Comparison of ENCODE assay signal across 15 cellular contexts in genomic region chr13:27578121-27579030, GRCh38. TPM values are rescaled to one million over a fixed set of nuclear protein-coding genes. Genes with fewer than 3 reads are reported as not detected.
DNase-seq lines count a peak whose midpoint lies in the region; ATAC-seq and TF ChIP-seq lines count a peak whose summit lies in the region.
"Had no signal": no experiment of that assay in that cellular context is flagged by ENCODE, and none has a peak within 500 bp of the region (broad histone marks: within the 10 kb centered on the region; RNA-seq: fewer than 3 reads in every experiment).

No MANE protein-coding gene starts in this region.

- peaks cover 1% of the 10 kb centered on the region for H3K36me3 Mint-ChIP-seq in T-helper 17 cell (ENCODE audit: low read depth)

- H3K4me3 ChIP-seq in RWPE2 (ENCODE audit: severe bottlenecking) = no peak overlapping the region
- no peak overlapping the region for H3K4me3 ChIP-seq in fibroblast of pulmonary artery (replicated peaks; ENCODE audit: low read depth, low read length)
- H3K4me3 ChIP-seq: thyroid gland had no signal

- no peak overlapping the region for H3K27ac Mint-ChIP-seq in T-helper 17 cell
- H3K27ac Mint-ChIP-seq: activated naive CD8-positive, alpha-beta T cell treated with anti-CD3 and anti-CD28 coated beads, Interleukin-2, amount 10 ng/mL, durations not matched to agents 7 days and 5 days had no signal

- peaks cover 4% of the 10 kb centered on the region for H3K9me3 ChIP-seq in RWPE2 (ENCODE audit: severe bottlenecking)
- H3K9me3 ChIP-seq in T-helper 17 cell (ENCODE audit: control insufficient read depth, low read length, poor library complexity, severe bottlenecking) = no peaks in the 10 kb centered on the region
- H3K9me3 ChIP-seq: thyroid gland had no signal

- DNase-seq in GM03348 (ENCODE audit: low spot score) (peak; percentile 17), RWPE2 (ENCODE audit: low spot score) (no peak), fibroblast of pulmonary artery (ENCODE audit: low read depth) (peak; percentile 23), renal cortical epithelial cell (ENCODE audit: low read depth) (peak; percentile 46), T-helper 17 cell (no peak), GM19240 (ENCODE audit: insufficient read length, low spot score) (no peak), SKM-1 (lab: John Stamatoyannopoulos, UW; ENCODE audit: unreplicated experiment) (no peak)
- no peak for DNase-seq in activated CD4-positive, CD25-positive, alpha-beta regulatory T cell (lab: John Stamatoyannopoulos, UW)
- DNase-seq: activated naive CD8-positive, alpha-beta T cell treated with anti-CD3 and anti-CD28 coated beads, Interleukin-2, amount 10 ng/mL, durations not matched to agents 7 days and 5 days; left ventricle myocardium superior; NCI-H226; RPMI8226; thyroid gland had no signal

- no peak for TF ChIP-seq CTCF in RWPE2 (IDR thresholded peaks at IDR 0.05; ENCODE audit: poor library complexity, severe bottlenecking)
- no peak for TF ChIP-seq CTCF in fibroblast of pulmonary artery (IDR thresholded peaks at IDR 0.05; ENCODE audit: low read length, missing control alignments)

- H3K27me3 ChIP-seq in RWPE2 (ENCODE audit: insufficient read depth, poor library complexity, severe bottlenecking) = no peaks in the 10 kb centered on the region
- H3K27me3 ChIP-seq: dorsolateral prefrontal cortex, thyroid gland had no signal

- H3K27ac ChIP-seq in RWPE2 (ENCODE audit: poor library complexity, severe bottlenecking) = peak overlapping the region; percentile 17
- H3K27ac ChIP-seq: thyroid gland had no signal

- ATAC-seq in RWPE2 (ENCODE audit: low read depth) = peak; percentile 99
- ATAC-seq in T-helper 17 cell = no peak
- ATAC-seq: left ventricle myocardium superior had no signal

- H3K4me1 ChIP-seq in RWPE2 (ENCODE audit: insufficient read depth, poor library complexity, severe bottlenecking) = peaks cover 22% of the 10 kb centered on the region

- H3K27me3 Mint-ChIP-seq in T-helper 17 cell = no peaks in the 10 kb centered on the region
- H3K27me3 Mint-ChIP-seq: activated naive CD8-positive, alpha-beta T cell treated with anti-CD3 and anti-CD28 coated beads, Interleukin-2, amount 10 ng/mL, durations not matched to agents 7 days and 5 days had no signal

- peaks cover 10% of the 10 kb centered on the region for H3K4me1 Mint-ChIP-seq in T-helper 17 cell

- peaks cover 54% of the 10 kb centered on the region for H3K36me3 ChIP-seq in RWPE2 (ENCODE audit: low read depth)
- H3K36me3 ChIP-seq: thyroid gland had no signal

- no peak overlapping the region for H3K4me3 Mint-ChIP-seq in T-helper 17 cell
- H3K4me3 Mint-ChIP-seq: activated naive CD8-positive, alpha-beta T cell treated with anti-CD3 and anti-CD28 coated beads, Interleukin-2, amount 10 ng/mL, durations not matched to agents 7 days and 5 days; neural crest cell had no signal

RNA-seq across cellular contexts. Expression of gene LNX2, which starts 42.0 kb away (rescaled TPM):
- 9.0 and 16.5 TPM in 2 replicates for total RNA-seq in renal cortical epithelial cell
- 1 to 10 TPM; 4.6 to 6.9 TPM for total RNA-seq in T-helper 17 cell

RNA-seq across cellular contexts. Expression of gene POLR1D, which starts 43.3 kb away (rescaled TPM):
- total RNA-seq in renal cortical epithelial cell = 69.9 and 88.4 TPM in 2 replicates
- total RNA-seq in T-helper 17 cell = 100 to 1,000 TPM; 129 to 150 TPM

Comparison
In these comparisons a context has a peak if more than half of its experiments do, and no peak if none do; other contexts are left out.
1. DNase-seq: peak in GM03348 (single experiment), fibroblast of pulmonary artery (single experiment) and renal cortical epithelial cell (single experiment); none in RWPE2 (single experiment), T-helper 17 cell (0 of 3), GM19240 (single experiment), SKM-1 (single experiment) and activated CD4-positive, CD25-positive, alpha-beta regulatory T cell (0 of 4).